In the genomic region with DNA sequence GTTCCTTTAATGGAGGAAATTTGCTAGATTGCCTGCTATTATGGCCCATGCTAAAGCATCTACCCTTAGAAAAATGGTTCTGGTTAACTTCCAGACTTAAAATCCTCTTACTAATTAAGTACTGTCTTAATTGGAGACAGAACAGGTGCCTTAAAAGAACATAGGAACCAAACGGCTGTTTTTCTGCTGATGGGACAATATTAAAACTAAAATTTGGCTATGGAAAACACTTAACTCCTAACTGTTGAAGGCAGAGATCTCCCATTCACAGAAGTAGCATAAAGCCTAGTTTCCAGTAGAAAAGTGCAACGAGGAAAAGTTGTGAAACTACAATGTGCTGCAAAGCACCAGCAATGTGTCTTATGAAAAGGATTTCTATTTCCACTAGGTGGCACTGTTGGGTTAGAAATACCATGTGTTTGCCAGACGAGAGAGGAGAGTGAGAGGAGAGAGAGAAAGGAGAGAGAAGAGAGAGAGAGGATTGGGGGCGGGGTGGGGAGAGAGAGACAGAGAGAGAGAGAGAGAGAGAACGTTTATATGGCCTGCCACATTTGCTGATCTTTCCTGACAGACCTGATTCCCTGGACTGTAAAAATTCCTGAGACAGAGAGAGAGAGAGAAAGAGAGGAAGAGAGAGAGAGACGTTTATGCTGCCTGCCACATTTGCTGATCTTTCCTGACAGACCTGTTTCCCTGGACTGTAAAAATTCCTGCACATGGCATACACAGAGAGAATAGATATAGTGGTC, we compare ENCODE assay signal across 9 cellular contexts. TPM values are rescaled to one million over a fixed set of nuclear protein-coding genes. Genes with fewer than 3 reads are reported as not detected.
DNase-seq lines count a peak whose midpoint lies in the region; ATAC-seq, FAIRE-seq and TF ChIP-seq lines count a peak whose summit lies in the region.
"Had no signal": no experiment of that assay in that cellular context is flagged by ENCODE, and none has a peak within 500 bp of the region (broad histone marks: within the 10 kb centered on the region; RNA-seq: fewer than 3 reads in every experiment).

No MANE protein-coding gene starts in this region.

- H3K23ac ChIP-seq in H1 (ENCODE audit: insufficient read length): no peak overlapping the region

- H3K36me3 ChIP-seq in PC-3 (ENCODE audit: low read depth, low read length) (no peaks in the 10 kb centered on the region), H1 (ENCODE audit: control insufficient read depth in 2 of 4, insufficient read depth in 4 of 4, low read length in 3 of 4) (no peaks in the 10 kb centered on the region)
- H3K36me3 ChIP-seq: BLaER1 treated with 17β-estradiol and CSF1 and Interleukin-3, amounts not matched to agents 10 nM and 100 nM had no signal

- 44% methylated on average over 6 of the region's 6 CpGs; no CpG with 5 or more reads in 1 of the 2 experiments for WGBS in H1 (ENCODE audit: extremely low coverage in 1 of 2, insufficient coverage in 1 of 2, insufficient read length in 1 of 2, insufficient replicate concordance in 2 of 2, low coverage in 1 of 2, low lambda C conversion rate in 2 of 2, missing lambda C conversion rate in 1 of 2), 2 experiments

- peak overlapping the region; percentile 68 for H3K4me2 ChIP-seq in PC-3 (ENCODE audit: low read length)
- H3K4me2 ChIP-seq in H1 (ENCODE audit: insufficient read depth in 1 of 2, low read depth in 2 of 2, low read length in 2 of 2): no peak overlapping the region

- H2BK20ac ChIP-seq in H1 (ENCODE audit: low read length): no peak overlapping the region

- H2BK15ac ChIP-seq in H1 (ENCODE audit: low read length): no peak overlapping the region

- H3K4me1 Mint-ChIP-seq in mesothelial cell of epicardium: no peaks in the 10 kb centered on the region

- H2BK5ac ChIP-seq in H1 (ENCODE audit: low read depth, low read length): no peak overlapping the region; the same call in 1 of the 2 replicates

- H3K4ac ChIP-seq in H1 (replicated peaks; ENCODE audit: insufficient read length, low read depth, low read length): no peak overlapping the region

- H3K79me2 ChIP-seq in PC-3 (ENCODE audit: low read length): no peaks in the 10 kb centered on the region
- H3K79me2 ChIP-seq in H1 (ENCODE audit: control insufficient read depth in 1 of 2, insufficient read depth in 2 of 2, low read length in 2 of 2): no peaks in the 10 kb centered on the region

- DNase-seq in NCI-H1436 (lab: John Stamatoyannopoulos, UW) (peak; percentile 11), NCI-H1436 treated with DMSO at 0.1 percent for 48 hours (lab: John Stamatoyannopoulos, UW) (no peak), HS-5 (ENCODE audit: low read depth) (peak; percentile 65), PC-3 (peak; percentile 92), H1 (ENCODE audit: low read depth in 1 of 2, low spot score in 2 of 2) (no peak), mesothelial cell of epicardium (ENCODE audit: low spot score in 2 of 2, unreplicated experiment in 2 of 2) (no peak)
- no peak for DNase-seq in NK-92 treated with Interleukin-12 subunit alpha and Interleukin-12 subunit beta, amount 100 ng/mL, for 24 hours (lab: John Stamatoyannopoulos, UW)

- no peaks in the 10 kb centered on the region for H3K9me2 ChIP-seq in PC-3 (replicated peaks; ENCODE audit: low read length)

- no TSS peak for BruUV-seq in PC-3 (replicated peaks; lab: Mats Ljungman, UMichigan)

- no peak overlapping the region for H3K18ac ChIP-seq in H1 (ENCODE audit: extremely low read depth, low read length)

- H2BK12ac ChIP-seq in H1 (ENCODE audit: low read depth, low read length): no peak overlapping the region

- no peak overlapping the region for H3K27ac Mint-ChIP-seq in mesothelial cell of epicardium

- H3K9ac ChIP-seq in PC-3 (ENCODE audit: low read length) (no peak overlapping the region), H1 (replicated peaks in 1 of 4; ENCODE audit: extremely low read depth in 1 of 4, low read depth in 3 of 4, low read length in 3 of 4) (no peak overlapping the region)
- H3K9ac ChIP-seq: BLaER1 treated with 17β-estradiol and CSF1 and Interleukin-3, amounts not matched to agents 10 nM and 100 nM had no signal

- H3K4me1 ChIP-seq in PC-3 (ENCODE audit: insufficient read depth, low read length) (peaks cover 26% of the 10 kb centered on the region), H1 (replicated peaks in 1 of 4; ENCODE audit: control insufficient read depth in 3 of 4, insufficient read depth in 4 of 4, low read length in 3 of 4) (no peaks in the 10 kb centered on the region)
- H3K4me1 ChIP-seq: BLaER1 treated with 17β-estradiol and CSF1 and Interleukin-3, amounts not matched to agents 10 nM and 100 nM had no signal

- H3F3A ChIP-seq in PC-3 (ENCODE audit: low read length, unreplicated experiment): no peaks in the 10 kb centered on the region

- H3K27ac ChIP-seq in PC-3 (ENCODE audit: low read length) (peak overlapping the region; percentile 25; the same call in 1 of the 2 replicates), H1 (ENCODE audit: low read depth, low read length) (no peak overlapping the region)
- H3K27ac ChIP-seq: BLaER1 treated with 17β-estradiol and CSF1 and Interleukin-3, amounts not matched to agents 10 nM and 100 nM had no signal

- H4K5ac ChIP-seq in H1 (ENCODE audit: insufficient read length, low read depth, low read length): no peak overlapping the region

- H4K20me1 ChIP-seq in PC-3 (ENCODE audit: low read length) (no peaks in the 10 kb centered on the region), H1 (replicated peaks in 1 of 2; ENCODE audit: control insufficient read depth in 1 of 2, insufficient read depth in 2 of 2, low read length in 2 of 2) (no peaks in the 10 kb centered on the region)
- H4K20me1 ChIP-seq: BLaER1 treated with 17β-estradiol and CSF1 and Interleukin-3, amounts not matched to agents 10 nM and 100 nM had no signal

- H3K27me3 ChIP-seq in PC-3 (ENCODE audit: low read length) (peaks cover 12% of the 10 kb centered on the region; the same call in 1 of the 2 replicates), H1 (replicated peaks in 1 of 4; ENCODE audit: control insufficient read depth in 3 of 4, extremely low read depth in 1 of 4, insufficient read depth in 3 of 4, low read length in 3 of 4) (no peaks in the 10 kb centered on the region)
- H3K27me3 ChIP-seq: BLaER1 treated with 17β-estradiol and CSF1 and Interleukin-3, amounts not matched to agents 10 nM and 100 nM had no signal

- H2AK5ac ChIP-seq in H1 (ENCODE audit: low read depth, low read length): no peak overlapping the region

- CTCF ChIA-PET in PC-3 (lab: Charles Lee): interaction anchor here (1.0 to 1.9 kb wide), 2 partner anchors 12 to 13 kb away, joined by 3 to 9 read pairs; no protein-coding TSS in a partner anchor
- CTCF ChIA-PET in H1 (lab: Charles Lee; ENCODE audit: partially characterized antibody): interaction anchor here (0.7 to 6.0 kb wide), 5 partner anchors 14 to 62 kb away, joined by 3 to 100 read pairs (median 3); no protein-coding TSS in a partner anchor

- no peaks in the 10 kb centered on the region for H3K23me2 ChIP-seq in H1 (ENCODE audit: low read depth, low read length)

- peak; percentile 90 for TF ChIP-seq CTCF in PC-3 (conservative IDR thresholded peaks at IDR 0.05; ENCODE audit: low read depth, low read length)
- peak in 2 of 3 experiments; percentile 57 to 69; a peak in 3 of 4 replicates for TF ChIP-seq CTCF in H1 (IDR thresholded peaks at IDR 0.05; ENCODE audit: control extremely low read depth in 1 of 3, insufficient read depth in 1 of 3, low read depth in 1 of 3, low read length in 3 of 3)
- TF ChIP-seq CTCF in mesothelial cell of epicardium (IDR thresholded peaks at IDR 0.05; ENCODE audit: unreplicated experiment): peak; percentile 45

- TF ChIP-seq EP300 in H1 (IDR thresholded peaks at IDR 0.05; ENCODE audit: borderline replicate concordance in 1 of 2, low read depth in 2 of 2, low read length in 2 of 2): no peak

- H3K9me3 ChIP-seq in PC-3 (ENCODE audit: low read length) (no peaks in the 10 kb centered on the region), H1 (ENCODE audit: insufficient read depth in 2 of 2, low read depth in 1 of 2, low read length in 1 of 2) (no peaks in the 10 kb centered on the region)

- peak overlapping the region; percentile 9 for H3K4me3 Mint-ChIP-seq in mesothelial cell of epicardium

- POLR2A ChIA-PET in PC-3 (lab: Charles Lee; ENCODE audit: unreplicated experiment): no interaction called here
- POLR2A ChIA-PET in H1 (lab: Charles Lee; ENCODE audit: partially characterized antibody): no interaction called here

- ATAC-seq in GM21367 (IDR thresholded peaks at IDR 0.05; ENCODE audit: unreplicated experiment) (peak; percentile 95), PC-3 (peak; percentile 89)

- no peak overlapping the region for H4K91ac ChIP-seq in H1 (replicated peaks; ENCODE audit: insufficient read length, low read length)

- no peak for TF ChIP-seq POLR2A in H1 (IDR thresholded peaks at IDR 0.05; ENCODE audit: control extremely low read depth in 1 of 2, low read depth in 2 of 2, low read length in 2 of 2)

- H3K79me1 ChIP-seq in H1 (ENCODE audit: low read depth, low read length): no peaks in the 10 kb centered on the region

- H4K8ac ChIP-seq in H1 (ENCODE audit: extremely low read depth, insufficient read depth, low read length): no peak overlapping the region

- peaks cover 11% of the 10 kb centered on the region for H3K36me3 Mint-ChIP-seq in mesothelial cell of epicardium

- peaks cover 45% of the 10 kb centered on the region for H3K9me3 Mint-ChIP-seq in mesothelial cell of epicardium

- H3K4me3 ChIP-seq in PC-3 (ENCODE audit: low read length) (peak overlapping the region; percentile 42; the same call in 1 of the 2 replicates), H1 (ENCODE audit: extremely low read depth in 1 of 4, insufficient read depth in 2 of 4, low read depth in 3 of 4, low read length in 4 of 4) (no peak overlapping the region)
- H3K4me3 ChIP-seq: BLaER1 treated with 17β-estradiol and CSF1 and Interleukin-3, amounts not matched to agents 10 nM and 100 nM had no signal

- H3K27me3 Mint-ChIP-seq in mesothelial cell of epicardium (ENCODE audit: low read depth): peaks cover 1% of the 10 kb centered on the region

- no peak overlapping the region for H2BK120ac ChIP-seq in H1 (replicated peaks; ENCODE audit: low read depth, low read length)

- no peak overlapping the region for H3K56ac ChIP-seq in H1 (replicated peaks; ENCODE audit: insufficient read length, low read depth, low read length)

- no peak overlapping the region for H3K14ac ChIP-seq in H1 (ENCODE audit: insufficient read length)

- FAIRE-seq in H1 (lab: Jason Lieb, UNC): peak; percentile 74

- TF ChIP-seq RAD21 in H1 (IDR thresholded peaks at IDR 0.05 in 1 of 2, conservative IDR thresholded peaks at IDR 0.05 in 1 of 2; ENCODE audit: low read depth in 2 of 2, low read length in 2 of 2): peak; percentile 84

- intact Hi-C loops in PC-3 (cut with micrococcal nuclease): loop anchor here (1.0 to 5.0 kb wide), 3 partner anchors 13 to 1140 kb away; no protein-coding TSS in a partner anchor

- H2AFZ ChIP-seq in PC-3 (ENCODE audit: low read length) (peak overlapping the region; percentile 76), H1 (ENCODE audit: low read length) (peak overlapping the region; percentile 77)

RNA-seq across cellular contexts. Expression of a gene that starts 51.5 kb away (rescaled TPM):
- total RNA-seq in PC-3 (2014; rRNA removed) (0.23 TPM in 1 of 2 replicates, not detected in the other), mesothelial cell of epicardium (0.40 to 0.47 TPM (median 0.47 TPM) in 3 replicates)
- total RNA-seq in H1 (2021; fragmentation: NEBNext Ultra II Directional; extraction: Animal tissue kit (Norgen Biotek cat#: 25700)): 0.37 and 0.42 TPM in 2 replicates
- polyA plus RNA-seq in H1 (2011; rRNA removed): 0.21 and 0.25 TPM in 2 replicates
- polyA plus RNA-seq in H1 (2011; cell fraction: cytosol; rRNA removed): 0.36 TPM
- 0.29 TPM for polyA plus RNA-seq in H1 (2011; cell fraction: nucleus; rRNA removed)
- 0.20 to 0.34 TPM (median 0.22 TPM) in 4 replicates for polyA plus RNA-seq in H1 (2012, experiment 1 of 2)
- 0.33 TPM for polyA plus RNA-seq in H1 (2012, experiment 2 of 2)
- polyA plus RNA-seq in H1 (2013, experiment 1 of 2): 0.24 TPM
- 0.18 TPM for polyA plus RNA-seq in H1 (2013, experiment 2 of 2)
- 0.15 and 0.28 TPM in 2 replicates for polyA minus RNA-seq in H1 (2011; rRNA and poly(A)+ RNA removed)
- polyA minus RNA-seq in H1 (2011; cell fraction: cytosol; rRNA and poly(A)+ RNA removed): 0.29 TPM
- 1.3 TPM for polyA minus RNA-seq in H1 (2011; cell fraction: nucleus; rRNA and poly(A)+ RNA removed)

Comparison
In these comparisons a context has a peak if more than half of its experiments do, and no peak if none do; other contexts are left out.
1. DNase-seq: peak in NCI-H1436 (single experiment), HS-5 (single experiment) and PC-3 (single experiment); none in NCI-H1436 treated with DMSO at 0.1 percent for 48 hours (single experiment), H1 (0 of 2), mesothelial cell of epicardium (0 of 2) and NK-92 treated with Interleukin-12 subunit alpha and Interleukin-12 subunit beta, amount 100 ng/mL, for 24 hours (single experiment).
2. Peak in every context shown above with its lines, with median percentiles within 50 percentile points of each other: CTCF ChIP-seq.